10 cellular contexts compared by ENCODE assay signal in the genomic region with DNA sequence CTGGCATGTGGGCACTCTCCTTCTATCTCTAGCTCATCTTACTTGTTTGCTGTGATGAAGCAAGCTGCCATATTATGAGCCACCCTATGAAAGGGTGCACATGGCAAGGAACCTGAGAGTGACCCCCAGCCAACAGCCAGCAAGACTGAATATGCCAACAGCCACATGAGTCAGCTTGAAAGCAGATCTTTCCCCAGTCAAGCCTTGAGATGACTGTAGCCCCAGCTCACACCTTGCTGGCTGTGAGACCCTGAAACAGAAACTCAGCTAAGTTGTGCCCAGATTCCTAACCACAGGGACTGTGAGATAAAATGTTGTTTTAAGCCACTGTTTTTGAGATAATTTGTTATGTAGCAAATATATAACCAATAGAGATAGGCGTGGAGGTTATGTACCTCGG. TPM values are rescaled to one million over a fixed set of nuclear protein-coding genes. Genes with fewer than 3 reads are reported as not detected.
DNase-seq lines count a peak whose midpoint lies in the region; ATAC-seq and TF ChIP-seq lines count a peak whose summit lies in the region.
"Had no signal": no experiment of that assay in that cellular context is flagged by ENCODE, and none has a peak within 500 bp of the region (broad histone marks: within the 10 kb centered on the region; RNA-seq: fewer than 3 reads in every experiment).

No MANE protein-coding gene starts in this region.

- no peak overlapping the region for H3K27ac Mint-ChIP-seq in activated naive CD8-positive, alpha-beta T cell treated with anti-CD3 and anti-CD28 coated beads, Interleukin-2, amount 10 ng/mL, durations not matched to agents 7 days and 5 days

- peaks cover 15% of the 10 kb centered on the region for H3K36me3 ChIP-seq in cardiac muscle cell

- no peaks in the 10 kb centered on the region for H3K27me3 Mint-ChIP-seq in activated naive CD8-positive, alpha-beta T cell treated with anti-CD3 and anti-CD28 coated beads, Interleukin-2, amount 10 ng/mL, durations not matched to agents 7 days and 5 days

- H3K4me1 Mint-ChIP-seq in activated naive CD8-positive, alpha-beta T cell treated with anti-CD3 and anti-CD28 coated beads, Interleukin-2, amount 10 ng/mL, durations not matched to agents 7 days and 5 days: peaks cover 11% of the 10 kb centered on the region

- no peaks in the 10 kb centered on the region for H3K4me1 ChIP-seq in cardiac muscle cell (ENCODE audit: low read depth)
- H3K4me1 ChIP-seq: BLaER1 treated with 17β-estradiol and CSF1 and Interleukin-3, amounts not matched to agents 10 nM and 100 nM had no signal

- ATAC-seq in left cardiac atrium (no peak), HG03097 (IDR thresholded peaks at IDR 0.05; ENCODE audit: low FRiP score, unreplicated experiment) (peak; percentile 72), GM18519 (IDR thresholded peaks at IDR 0.05; ENCODE audit: low FRiP score, unreplicated experiment) (no peak)
- ATAC-seq in activated naive CD8-positive, alpha-beta T cell treated with anti-CD3 and anti-CD28 coated beads, Interleukin-2, amount 10 ng/mL, durations not matched to agents 7 days and 5 days (ENCODE audit: low read depth): peak; percentile 67
- ATAC-seq in stimulated activated naive CD8-positive, alpha-beta T cell treated with anti-CD3 and anti-CD28 coated beads, Interleukin-15, Interleukin-2, amounts not matched to agents 100 U/mL and 50 U/mL, for 24 hours: peak; percentile 86
- ATAC-seq: HCT116 had no signal

- peak overlapping the region; percentile 63 for H3K27ac ChIP-seq in cardiac muscle cell
- H3K27ac ChIP-seq: BLaER1 treated with 17β-estradiol and CSF1 and Interleukin-3, amounts not matched to agents 10 nM and 100 nM had no signal

- no peaks in the 10 kb centered on the region for H3K27me3 ChIP-seq in cardiac muscle cell
- H3K27me3 ChIP-seq: BLaER1 treated with 17β-estradiol and CSF1 and Interleukin-3, amounts not matched to agents 10 nM and 100 nM had no signal

- no peak overlapping the region for H3K4me3 ChIP-seq in cardiac muscle cell
- H3K4me3 ChIP-seq: BLaER1 treated with 17β-estradiol and CSF1 and Interleukin-3, amounts not matched to agents 10 nM and 100 nM had no signal

- TF ChIP-seq CTCF in cardiac muscle cell (IDR thresholded peaks at IDR 0.05; ENCODE audit: low read depth, low read length): no peak

- no peaks in the 10 kb centered on the region for H3K9me3 ChIP-seq in cardiac muscle cell (ENCODE audit: low read depth)
- H3K9me3 ChIP-seq: BLaER1 treated with 17β-estradiol and CSF1 and Interleukin-3, amounts not matched to agents 10 nM and 100 nM had no signal

- DNase-seq in cardiac muscle cell (ENCODE audit: low read depth in 1 of 2, low spot score in 1 of 2) (no peak), left cardiac atrium (no peak), epidermal melanocyte (ENCODE audit: insufficient read length, low spot score) (no peak)
- DNase-seq in activated naive CD8-positive, alpha-beta T cell treated with anti-CD3 and anti-CD28 coated beads, Interleukin-2, amount 10 ng/mL, durations not matched to agents 7 days and 5 days: no peak
- DNase-seq in stimulated activated naive CD8-positive, alpha-beta T cell treated with anti-CD3 and anti-CD28 coated beads, Interleukin-15, Interleukin-2, amounts not matched to agents 100 U/mL and 50 U/mL, for 24 hours: peak; percentile 42
- no peak for DNase-seq in effector CD4-positive, alpha-beta T cell

- peaks cover 2% of the 10 kb centered on the region for H3K36me3 Mint-ChIP-seq in activated naive CD8-positive, alpha-beta T cell treated with anti-CD3 and anti-CD28 coated beads, Interleukin-2, amount 10 ng/mL, durations not matched to agents 7 days and 5 days

- no peak overlapping the region for H3K4me3 Mint-ChIP-seq in activated naive CD8-positive, alpha-beta T cell treated with anti-CD3 and anti-CD28 coated beads, Interleukin-2, amount 10 ng/mL, durations not matched to agents 7 days and 5 days

- no peaks in the 10 kb centered on the region for H3K9me3 Mint-ChIP-seq in activated naive CD8-positive, alpha-beta T cell treated with anti-CD3 and anti-CD28 coated beads, Interleukin-2, amount 10 ng/mL, durations not matched to agents 7 days and 5 days

- intact Hi-C loops in left cardiac atrium (cut with DNase I): no loop called here

- POLR2A ChIA-PET in activated naive CD8-positive, alpha-beta T cell treated with anti-CD3 and anti-CD28 coated beads, Interleukin-2, amount 10 ng/mL, durations not matched to agents 7 days and 5 days (lab: Charles Lee): no interaction called here

RNA-seq across cellular contexts. Expression of a gene that starts 36.2 kb away (rescaled TPM):
- 185 and 187 TPM in 2 replicates for total RNA-seq in cardiac muscle cell
- polyA plus RNA-seq in cardiac muscle cell: 83.0 and 97.6 TPM in 2 replicates
- total RNA-seq in left cardiac atrium: 10 to 100 TPM; 32.5 to 46.3 TPM
- total RNA-seq in activated naive CD8-positive, alpha-beta T cell treated with anti-CD3 and anti-CD28 coated beads, Interleukin-2, amount 10 ng/mL, durations not matched to agents 7 days and 5 days: 100 to 1,000 TPM in 1 of 2 experiments, 10 to 100 TPM in 1; 97.8 to 108 TPM

Comparison
In these comparisons a context has a peak if more than half of its experiments do, and no peak if none do; other contexts are left out.
1. ATAC-seq: peak in HG03097 (single experiment), activated naive CD8-positive, alpha-beta T cell treated with anti-CD3 and anti-CD28 coated beads, Interleukin-2, amount 10 ng/mL, durations not matched to agents 7 days and 5 days (single experiment) and stimulated activated naive CD8-positive, alpha-beta T cell treated with anti-CD3 and anti-CD28 coated beads, Interleukin-15, Interleukin-2, amounts not matched to agents 100 U/mL and 50 U/mL, for 24 hours (single experiment); none in left cardiac atrium (0 of 2) and GM18519 (single experiment).